Comparison of ENCODE assay signal across 24 cellular contexts in the genomic region with DNA sequence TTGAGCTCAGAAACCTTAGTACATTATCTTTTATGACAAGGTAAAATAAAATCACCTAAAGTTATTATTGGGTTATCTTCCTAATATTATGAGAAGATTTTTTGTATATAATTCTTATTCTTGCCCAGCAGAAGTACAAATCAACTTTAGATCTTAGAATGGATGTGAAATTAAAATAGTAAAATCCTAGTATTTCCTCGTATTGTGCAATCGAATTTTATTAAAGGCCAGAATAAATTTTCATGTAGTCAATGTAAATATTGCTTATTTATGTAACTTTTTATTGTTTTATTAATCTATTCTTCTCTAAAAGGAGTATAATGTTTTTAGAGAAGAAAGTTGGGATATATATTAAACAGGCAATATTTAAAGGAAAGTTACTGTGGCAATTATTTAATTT. TPM values are rescaled to one million over a fixed set of nuclear protein-coding genes. Genes with fewer than 3 reads are reported as not detected.
DNase-seq lines count a peak whose midpoint lies in the region; ATAC-seq, FAIRE-seq and TF ChIP-seq lines count a peak whose summit lies in the region.
"Had no signal": no experiment of that assay in that cellular context is flagged by ENCODE, and none has a peak within 500 bp of the region (broad histone marks: within the 10 kb centered on the region; RNA-seq: fewer than 3 reads in every experiment).

No MANE protein-coding gene starts in this region.

- no peak overlapping the region for H3K4ac ChIP-seq in H1 (replicated peaks; ENCODE audit: insufficient read length, low read depth, low read length)

- H3K79me2 ChIP-seq in H1 (ENCODE audit: control insufficient read depth in 1 of 2, insufficient read depth in 2 of 2, low read length in 2 of 2) = peaks cover 0 to 4% of the 10 kb centered on the region in 2 experiments; a peak in 1 of 4 replicates

- H2BK5ac ChIP-seq in H1 (ENCODE audit: low read depth, low read length) = no peak overlapping the region

- no peaks in the 10 kb centered on the region for H3K9me3 Mint-ChIP-seq in natural killer cell treated with Interleukin-12 subunit alpha and Interleukin-12 subunit beta and Interleukin-15 and Interleukin-18, amount 100 ng/mL, for 72 hours
- H3K9me3 Mint-ChIP-seq: CD4-positive, CD25-positive, alpha-beta regulatory T cell; CD8-positive, alpha-beta memory T cell had no signal

- H3K36me3 ChIP-seq in ES-I3 (ENCODE audit: insufficient read depth, low read length) (no peaks in the 10 kb centered on the region), H1 (ENCODE audit: control insufficient read depth in 2 of 4, insufficient read depth in 4 of 4, low read length in 3 of 4) (peaks cover 0 to 6% (median 0%) of the 10 kb centered on the region in 4 experiments; a peak in 2 of 8 replicates), pancreas (no peaks in the 10 kb centered on the region)
- H3K36me3 ChIP-seq: BE2C had no signal

- WGBS in H1 (ENCODE audit: extremely low coverage in 1 of 2, insufficient coverage in 1 of 2, insufficient read length in 1 of 2, insufficient replicate concordance in 2 of 2, low coverage in 1 of 2, low lambda C conversion rate in 2 of 2, missing lambda C conversion rate in 1 of 2), 2 experiments = 92% methylated on average over 2 of the region's 2 CpGs; no CpG with 5 or more reads in 1 of the 2 experiments
- 83 to 93% methylated on average over 2 of the region's 2 CpGs for WGBS in pancreas, 2 donors

- H3K27me3 ChIP-seq in H1 (replicated peaks in 1 of 4; ENCODE audit: control insufficient read depth in 3 of 4, extremely low read depth in 1 of 4, insufficient read depth in 3 of 4, low read length in 3 of 4) = peaks cover 0 to 1% (median 0%) of the 10 kb centered on the region in 4 experiments; a peak in 1 of 7 replicates
- H3K27me3 ChIP-seq in pancreas = no peaks in the 10 kb centered on the region
- H3K27me3 ChIP-seq: BE2C had no signal

- H4K20me1 ChIP-seq in H1 (replicated peaks in 1 of 2; ENCODE audit: control insufficient read depth in 1 of 2, insufficient read depth in 2 of 2, low read length in 2 of 2) = no peaks in the 10 kb centered on the region

- no peak overlapping the region for H2AK5ac ChIP-seq in H1 (ENCODE audit: low read depth, low read length)

- FAIRE-seq in RCC 7860 (lab: Jason Lieb, UNC) = peak; percentile 30
- FAIRE-seq in H1 (lab: Jason Lieb, UNC) = no peak
- FAIRE-seq in pancreas (lab: Jason Lieb, UNC) = peak; percentile 65
- FAIRE-seq: GM12892, GM18507, H54 had no signal

- H3K27ac Mint-ChIP-seq in natural killer cell treated with Interleukin-12 subunit alpha and Interleukin-12 subunit beta and Interleukin-15 and Interleukin-18, amount 100 ng/mL, for 72 hours = no peak overlapping the region
- H3K27ac Mint-ChIP-seq: CD4-positive, CD25-positive, alpha-beta regulatory T cell; CD8-positive, alpha-beta memory T cell had no signal

- H3K4me1 Mint-ChIP-seq in natural killer cell treated with Interleukin-12 subunit alpha and Interleukin-12 subunit beta and Interleukin-15 and Interleukin-18, amount 100 ng/mL, for 72 hours (ENCODE audit: low read depth in 2 of 2) = peaks cover 4 to 6% of the 10 kb centered on the region in 2 donors

- H3K79me1 ChIP-seq in H1 (ENCODE audit: low read depth, low read length) = no peaks in the 10 kb centered on the region

- H3K18ac ChIP-seq in H1 (ENCODE audit: extremely low read depth, low read length) = no peak overlapping the region

- no peaks in the 10 kb centered on the region for H3K23me2 ChIP-seq in H1 (ENCODE audit: low read depth, low read length)

- no peak for TF ChIP-seq RAD21 in H1 (IDR thresholded peaks at IDR 0.05 in 1 of 2, conservative IDR thresholded peaks at IDR 0.05 in 1 of 2; ENCODE audit: low read depth in 2 of 2, low read length in 2 of 2)

- H3K9me3 ChIP-seq in ES-I3 (ENCODE audit: control insufficient read depth, insufficient read depth, low read length) (no peaks in the 10 kb centered on the region), H1 (ENCODE audit: insufficient read depth in 2 of 2, low read depth in 1 of 2, low read length in 1 of 2) (no peaks in the 10 kb centered on the region), pancreas (no peaks in the 10 kb centered on the region)
- H3K9me3 ChIP-seq: BE2C had no signal

- H3K4me3 Mint-ChIP-seq in natural killer cell treated with Interleukin-12 subunit alpha and Interleukin-12 subunit beta and Interleukin-15 and Interleukin-18, amount 100 ng/mL, for 72 hours = no peak overlapping the region
- H3K4me3 Mint-ChIP-seq: CD4-positive, CD25-positive, alpha-beta regulatory T cell; CD8-positive, alpha-beta memory T cell had no signal

- H2BK15ac ChIP-seq in H1 (ENCODE audit: low read length) = no peak overlapping the region

- no peak overlapping the region for H3K14ac ChIP-seq in H1 (ENCODE audit: insufficient read length)

- no peak overlapping the region for H2BK20ac ChIP-seq in H1 (ENCODE audit: low read length)

- no peak overlapping the region for H4K91ac ChIP-seq in H1 (replicated peaks; ENCODE audit: insufficient read length, low read length)

- H2AFZ ChIP-seq in H1 (ENCODE audit: low read length) = no peak overlapping the region
- H2AFZ ChIP-seq: GM23248 had no signal

- no peak for DNase-seq in RCC 7860 (ENCODE audit: low spot score)
- no peak for DNase-seq in H1 (ENCODE audit: low read depth in 1 of 2, low spot score in 2 of 2)
- no peak for DNase-seq in pancreas
- no peak for DNase-seq in natural killer cell treated with Interleukin-12 subunit alpha and Interleukin-12 subunit beta and Interleukin-15 and Interleukin-18, amount 100 ng/mL, for 72 hours (ENCODE audit: low spot score)
- DNase-seq in activated gamma-delta T cell (lab: John Stamatoyannopoulos, UW) = no peak
- DNase-seq: ACHN; BE2C; C1 segment of cervical spinal cord; CD4-positive, CD25-positive, alpha-beta regulatory T cell; CD8-positive, alpha-beta memory T cell; COR-L47; DMS 273 treated with DMSO at 0.1 percent for 48 hours; DMS53; DND-41; EL; GDM1; GM23248; HCEC 1CT had no signal

- POLR2A ChIA-PET in H1 (lab: Charles Lee; ENCODE audit: partially characterized antibody) = interaction anchor here (0.6 kb wide), 1 partner anchor 220 kb away, joined by 3 read pairs; no protein-coding TSS in a partner anchor

- TF ChIP-seq EP300 in H1 (IDR thresholded peaks at IDR 0.05; ENCODE audit: borderline replicate concordance in 1 of 2, low read depth in 2 of 2, low read length in 2 of 2) = no peak

- H3K23ac ChIP-seq in H1 (ENCODE audit: insufficient read length) = no peak overlapping the region

- H3K27me3 Mint-ChIP-seq in natural killer cell treated with Interleukin-12 subunit alpha and Interleukin-12 subunit beta and Interleukin-15 and Interleukin-18, amount 100 ng/mL, for 72 hours = no peaks in the 10 kb centered on the region
- H3K27me3 Mint-ChIP-seq: CD4-positive, CD25-positive, alpha-beta regulatory T cell; CD8-positive, alpha-beta memory T cell had no signal

- CTCF ChIA-PET in H1 (lab: Charles Lee; ENCODE audit: partially characterized antibody) = interaction anchor here (0.6 to 3.0 kb wide), 2 partner anchors 11 to 255 kb away, joined by 3 to 18 read pairs; no protein-coding TSS in a partner anchor

- H2BK120ac ChIP-seq in H1 (replicated peaks; ENCODE audit: low read depth, low read length) = no peak overlapping the region

- intact Hi-C loops in pancreas (cut with DNase I) = no loop called here

- H3K56ac ChIP-seq in H1 (replicated peaks; ENCODE audit: insufficient read length, low read depth, low read length) = no peak overlapping the region

- H3K4me1 ChIP-seq in ES-I3 (ENCODE audit: insufficient read depth, low read length) (no peaks in the 10 kb centered on the region), H1 (replicated peaks in 1 of 4; ENCODE audit: control insufficient read depth in 3 of 4, insufficient read depth in 4 of 4, low read length in 3 of 4) (no peaks in the 10 kb centered on the region), pancreas (no peaks in the 10 kb centered on the region)
- H3K4me1 ChIP-seq: BE2C had no signal

- no peak overlapping the region for H4K8ac ChIP-seq in H1 (ENCODE audit: extremely low read depth, insufficient read depth, low read length)

- ATAC-seq in pancreas (no peak), HG03196 (IDR thresholded peaks at IDR 0.05; ENCODE audit: unreplicated experiment) (no peak)
- ATAC-seq in natural killer cell treated with Interleukin-12 subunit alpha and Interleukin-12 subunit beta and Interleukin-15 and Interleukin-18, amount 100 ng/mL, for 72 hours = no peak

- H3K27ac ChIP-seq in H1 (ENCODE audit: low read depth, low read length) (no peak overlapping the region), pancreas (no peak overlapping the region)
- H3K27ac ChIP-seq: GM23248 had no signal

- H3K4me2 ChIP-seq in H1 (ENCODE audit: insufficient read depth in 1 of 2, low read depth in 2 of 2, low read length in 2 of 2) = no peak overlapping the region

- no peak overlapping the region for H2BK12ac ChIP-seq in H1 (ENCODE audit: low read depth, low read length)

- TF ChIP-seq CTCF in H1 (IDR thresholded peaks at IDR 0.05; ENCODE audit: control extremely low read depth in 1 of 3, insufficient read depth in 1 of 3, low read depth in 1 of 3, low read length in 3 of 3) (no peak), pancreas (IDR thresholded peaks at IDR 0.05) (no peak)

- H4K5ac ChIP-seq in H1 (ENCODE audit: insufficient read length, low read depth, low read length) = no peak overlapping the region

- peaks cover 5% of the 10 kb centered on the region for H3K36me3 Mint-ChIP-seq in natural killer cell treated with Interleukin-12 subunit alpha and Interleukin-12 subunit beta and Interleukin-15 and Interleukin-18, amount 100 ng/mL, for 72 hours

- H3K4me3 ChIP-seq in H1 (ENCODE audit: extremely low read depth in 1 of 4, insufficient read depth in 2 of 4, low read depth in 3 of 4, low read length in 4 of 4) (no peak overlapping the region), pancreas (no peak overlapping the region)
- H3K4me3 ChIP-seq: GM23248 had no signal

- no peak for TF ChIP-seq POLR2A in H1 (IDR thresholded peaks at IDR 0.05; ENCODE audit: control extremely low read depth in 1 of 2, low read depth in 2 of 2, low read length in 2 of 2)

- H3K9ac ChIP-seq in ES-I3 (ENCODE audit: low read depth, low read length) (peak overlapping the region; percentile 30), H1 (replicated peaks in 1 of 4; ENCODE audit: extremely low read depth in 1 of 4, low read depth in 3 of 4, low read length in 3 of 4) (no peak overlapping the region)
- H3K9ac ChIP-seq: GM23248 had no signal

RNA-seq across cellular contexts. Expression of a gene that starts 12.7 kb away (rescaled TPM):
- 26.8 and 27.2 TPM in 2 replicates for total RNA-seq in H1 (2021; fragmentation: NEBNext Ultra II Directional; extraction: Animal tissue kit (Norgen Biotek cat#: 25700))
- polyA plus RNA-seq in H1 (2011; rRNA removed) = 15.7 and 18.9 TPM in 2 replicates
- polyA plus RNA-seq in H1 (2011; cell fraction: cytosol; rRNA removed) = 14.5 TPM
- polyA plus RNA-seq in H1 (2011; cell fraction: nucleus; rRNA removed) = 29.7 TPM
- 15.5 to 21.2 TPM (median 17.2 TPM) in 4 replicates for polyA plus RNA-seq in H1 (2012, experiment 1 of 2)
- polyA plus RNA-seq in H1 (2012, experiment 2 of 2) = 15.7 TPM
- polyA plus RNA-seq in H1 (2013, experiment 1 of 2) = 15.6 TPM
- polyA plus RNA-seq in H1 (2013, experiment 2 of 2) = 13.8 TPM
- polyA minus RNA-seq in H1 (2011; rRNA and poly(A)+ RNA removed) = 37.6 and 40.7 TPM in 2 replicates
- 18.6 TPM for polyA minus RNA-seq in H1 (2011; cell fraction: cytosol; rRNA and poly(A)+ RNA removed)
- polyA minus RNA-seq in H1 (2011; cell fraction: nucleus; rRNA and poly(A)+ RNA removed) = 49.0 TPM
- total RNA-seq in pancreas = 1 to 10 TPM; 2.0 to 5.3 (median 4.0) TPM
- 1 to 10 TPM; 1.4 to 2.6 TPM for polyA plus RNA-seq in pancreas
- 10 to 100 TPM; 16.2 to 31.4 TPM for total RNA-seq in natural killer cell treated with Interleukin-12 subunit alpha and Interleukin-12 subunit beta and Interleukin-15 and Interleukin-18, amount 100 ng/mL, for 72 hours

RNA-seq across cellular contexts. Expression of a gene that starts 42.5 kb away (rescaled TPM):
- total RNA-seq in H1 (2021; fragmentation: NEBNext Ultra II Directional; extraction: Animal tissue kit (Norgen Biotek cat#: 25700)) = 1.2 and 2.4 TPM in 2 replicates
- polyA plus RNA-seq in H1 (2011; rRNA removed) = 0.42 and 2.3 TPM in 2 replicates
- polyA plus RNA-seq in H1 (2011; cell fraction: cytosol; rRNA removed) = 1.2 TPM
- 0.58 TPM for polyA plus RNA-seq in H1 (2011; cell fraction: nucleus; rRNA removed)
- polyA plus RNA-seq in H1 (2012, experiment 1 of 2) = 1.2 to 3.8 TPM (median 1.7 TPM) in 4 replicates
- 0.12 TPM for polyA plus RNA-seq in H1 (2012, experiment 2 of 2)
- polyA plus RNA-seq in H1 (2013, experiment 1 of 2) = 1.5 TPM
- polyA plus RNA-seq in H1 (2013, experiment 2 of 2) = 1.5 TPM
- polyA minus RNA-seq in H1 (2011; rRNA and poly(A)+ RNA removed) = 3.0 and 4.4 TPM in 2 replicates
- polyA minus RNA-seq in H1 (2011; cell fraction: cytosol; rRNA and poly(A)+ RNA removed) = 2.3 TPM
- 3.0 TPM for polyA minus RNA-seq in H1 (2011; cell fraction: nucleus; rRNA and poly(A)+ RNA removed)
- total RNA-seq in pancreas = 1 to 10 TPM in 5 of 6 donors, under 1 TPM in 1; 0.92 to 7.6 (median 1.7) TPM
- under 1 TPM; 0.77 to 0.80 TPM for polyA plus RNA-seq in pancreas
- not detected for total RNA-seq in natural killer cell treated with Interleukin-12 subunit alpha and Interleukin-12 subunit beta and Interleukin-15 and Interleukin-18, amount 100 ng/mL, for 72 hours
- total RNA-seq: A172; CD4-positive, CD25-positive, alpha-beta regulatory T cell had no signal
